Comparison of ENCODE assay signal across 8 cellular contexts in the genomic region with DNA sequence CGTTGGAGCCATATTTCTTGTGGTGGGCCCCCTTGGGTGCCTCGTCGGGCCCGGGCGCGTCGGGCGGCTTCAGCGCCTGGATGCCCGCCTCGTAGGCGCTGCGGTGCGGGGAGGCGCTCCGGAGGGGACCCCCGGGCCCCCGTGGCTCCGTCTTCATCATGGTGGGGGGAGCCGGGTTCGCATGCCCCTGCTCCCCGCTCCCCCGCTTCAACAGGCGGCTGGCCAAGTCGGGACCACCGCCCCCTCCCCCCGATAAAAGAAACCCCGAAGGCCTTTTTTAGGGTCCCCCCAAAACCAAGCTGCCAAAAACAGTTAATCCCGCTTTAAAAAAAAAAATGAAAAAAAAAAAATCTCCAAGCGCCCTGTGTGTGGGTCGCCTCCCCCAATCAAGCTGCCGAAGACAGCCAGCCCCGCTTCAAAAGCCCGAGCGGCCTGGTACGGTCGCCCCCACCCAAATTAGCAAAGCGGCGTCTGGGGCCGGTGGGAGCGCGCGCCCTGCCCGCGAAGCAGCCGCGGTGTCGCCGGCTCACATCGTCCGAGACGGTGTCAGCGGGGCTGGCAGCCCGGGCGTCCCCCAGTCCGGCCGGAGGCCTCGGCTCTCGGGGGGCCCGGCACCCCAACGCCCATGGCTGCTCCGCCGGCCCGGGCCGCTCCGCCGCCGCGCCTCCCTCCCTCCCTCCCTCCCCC. TPM values are rescaled to one million over a fixed set of nuclear protein-coding genes. Genes with fewer than 3 reads are reported as not detected.
A peak's percentile ranks its signal among the peaks of the same experiment; 100 is the strongest.
DNase-seq lines count a peak whose midpoint lies in the region; ATAC-seq and TF ChIP-seq lines count a peak whose summit lies in the region.

A gene with protein sequence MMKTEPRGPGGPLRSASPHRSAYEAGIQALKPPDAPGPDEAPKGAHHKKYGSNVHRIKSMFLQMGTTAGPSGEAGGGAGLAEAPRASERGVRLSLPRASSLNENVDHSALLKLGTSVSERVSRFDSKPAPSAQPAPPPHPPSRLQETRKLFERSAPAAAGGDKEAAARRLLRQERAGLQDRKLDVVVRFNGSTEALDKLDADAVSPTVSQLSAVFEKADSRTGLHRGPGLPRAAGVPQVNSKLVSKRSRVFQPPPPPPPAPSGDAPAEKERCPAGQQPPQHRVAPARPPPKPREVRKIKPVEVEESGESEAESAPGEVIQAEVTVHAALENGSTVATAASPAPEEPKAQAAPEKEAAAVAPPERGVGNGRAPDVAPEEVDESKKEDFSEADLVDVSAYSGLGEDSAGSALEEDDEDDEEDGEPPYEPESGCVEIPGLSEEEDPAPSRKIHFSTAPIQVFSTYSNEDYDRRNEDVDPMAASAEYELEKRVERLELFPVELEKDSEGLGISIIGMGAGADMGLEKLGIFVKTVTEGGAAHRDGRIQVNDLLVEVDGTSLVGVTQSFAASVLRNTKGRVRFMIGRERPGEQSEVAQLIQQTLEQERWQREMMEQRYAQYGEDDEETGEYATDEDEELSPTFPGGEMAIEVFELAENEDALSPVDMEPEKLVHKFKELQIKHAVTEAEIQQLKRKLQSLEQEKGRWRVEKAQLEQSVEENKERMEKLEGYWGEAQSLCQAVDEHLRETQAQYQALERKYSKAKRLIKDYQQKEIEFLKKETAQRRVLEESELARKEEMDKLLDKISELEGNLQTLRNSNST (minus strand): TSS at position 324 of the 687 bp plus-strand sequence. CDS start 164 bp downstream, at position 160.

- H3K9me3 Mint-ChIP-seq in glutamatergic neuron (ENCODE audit: unreplicated experiment) (peaks cover 9% of the 10 kb centered on the region), progenitor cell of endocrine pancreas (ENCODE audit: low read depth) (no peaks in the 10 kb centered on the region)

- ATAC-seq in HG03571 (IDR thresholded peaks at IDR 0.05; ENCODE audit: unreplicated experiment) = no peak

- H3K27ac Mint-ChIP-seq in glutamatergic neuron (ENCODE audit: unreplicated experiment) = peak within 1 kb of the TSS; percentile 92
- peak within 1 kb of the TSS; percentile 33 for H3K27ac Mint-ChIP-seq in progenitor cell of endocrine pancreas

- DNase-seq in HFF-Myc (ENCODE audit: extremely low read depth, low read depth) (no peak), glutamatergic neuron (peak; percentile 44), progenitor cell of endocrine pancreas (ENCODE audit: low spot score, unreplicated experiment) (no peak), T1000 (lab: John Stamatoyannopoulos, UW) (no peak), pons (ENCODE audit: low spot score) (no peak)
- DNase-seq in stimulated activated CD4-positive, alpha-beta T cell treated with anti-CD3 and anti-CD28 coated beads, Interleukin-15, amount 100 ng/mL, for 24 hours = no peak

- H3K36me3 Mint-ChIP-seq in glutamatergic neuron (ENCODE audit: unreplicated experiment) (no peaks in the 10 kb centered on the region), progenitor cell of endocrine pancreas (ENCODE audit: insufficient read depth) (no peaks in the 10 kb centered on the region)

- H3K27me3 Mint-ChIP-seq in glutamatergic neuron (ENCODE audit: unreplicated experiment) = peaks cover 6% of the 10 kb centered on the region
- no peaks in the 10 kb centered on the region for H3K27me3 Mint-ChIP-seq in progenitor cell of endocrine pancreas

- H3K4me1 Mint-ChIP-seq in glutamatergic neuron (ENCODE audit: low read depth, unreplicated experiment) (peaks cover 20% of the 10 kb centered on the region), progenitor cell of endocrine pancreas (ENCODE audit: low read depth) (peaks cover 17% of the 10 kb centered on the region)

- H3K4me3 ChIP-seq in HFF-Myc (replicated peaks; ENCODE audit: low read depth, low read length) = peak within 1 kb of the TSS; percentile 87
- peak within 1 kb of the TSS; percentile 80 for H3K4me3 ChIP-seq in WI38 (ENCODE audit: low read depth, low read length)

- H3K4me3 Mint-ChIP-seq in glutamatergic neuron (ENCODE audit: unreplicated experiment) (peak within 1 kb of the TSS; percentile 95), progenitor cell of endocrine pancreas (ENCODE audit: low read depth) (peak within 1 kb of the TSS; percentile 75)

- TF ChIP-seq CTCF in HFF-Myc (IDR thresholded peaks at IDR 0.05; ENCODE audit: low read depth, low read length, missing control alignments) (no peak), WI38 (IDR thresholded peaks at IDR 0.05; ENCODE audit: low read depth, low read length) (no peak), glutamatergic neuron (IDR thresholded peaks at IDR 0.05; ENCODE audit: partially characterized antibody, unreplicated experiment) (no peak), progenitor cell of endocrine pancreas (IDR thresholded peaks at IDR 0.05; ENCODE audit: unreplicated experiment) (no peak)

RNA-seq across cellular contexts. Expression of the gene that starts here (rescaled TPM):
- total RNA-seq in glutamatergic neuron (ENCODE audit: unreplicated experiment) (74.0 TPM), progenitor cell of endocrine pancreas (34.3 and 35.7 TPM in 2 replicates)
